In the genomic region with DNA sequence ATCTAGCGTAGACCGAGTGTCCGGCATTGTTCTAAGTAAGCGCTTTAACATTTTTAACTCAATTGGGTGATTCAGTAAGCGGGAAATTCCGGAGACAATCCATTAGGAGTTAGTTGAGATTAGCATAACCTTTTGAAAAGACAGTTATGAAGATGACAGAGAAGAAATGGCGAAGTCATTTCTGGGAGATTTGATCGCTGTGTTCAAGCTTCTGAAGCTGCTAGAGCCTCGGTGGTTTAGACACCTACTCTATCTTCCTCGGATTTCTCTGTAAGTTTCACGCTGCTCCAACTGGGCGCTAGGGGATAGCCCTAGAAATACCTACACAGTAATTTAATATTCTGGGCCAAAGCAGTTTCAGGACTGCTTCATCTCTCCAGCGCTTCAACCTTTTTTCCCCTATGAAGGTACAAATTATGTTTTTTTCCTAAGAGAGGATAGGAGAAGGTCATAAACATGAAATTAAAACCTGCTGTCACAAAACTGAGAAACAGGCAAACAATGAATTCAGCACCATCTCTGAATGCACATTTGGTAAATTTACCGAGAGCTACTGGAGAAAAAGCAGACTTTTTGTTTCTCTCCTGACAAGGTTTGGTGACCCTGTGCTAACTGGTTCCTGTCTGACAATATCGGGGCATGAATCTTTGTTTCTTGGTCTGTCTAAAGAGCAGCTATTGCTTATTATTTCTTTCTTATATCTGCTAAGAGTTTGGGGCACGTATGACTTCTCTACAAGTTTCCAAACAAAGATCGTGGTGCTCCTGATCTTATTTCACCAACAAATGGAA, we compare ENCODE assay signal across 1 cellular context.
TF ChIP-seq lines count a peak whose summit lies in the region.

No MANE protein-coding gene starts in this region.

TF ChIP-seq in H1, 55 proteins besides CTCF, POLR2A, EP300 and RAD21:
- TF ChIP-seq CBX5 (IDR thresholded peaks at IDR 0.05; ENCODE audit: low read depth, low read length) (no peak), TAF1 (IDR thresholded peaks at IDR 0.05; ENCODE audit: low read depth, low read length) (no peak), HDAC6 (IDR thresholded peaks at IDR 0.05; ENCODE audit: low read depth, low read length) (no peak), CBX8 (IDR thresholded peaks at IDR 0.05; ENCODE audit: borderline replicate concordance, low read depth, low read length) (no peak), GTF2F1 (IDR thresholded peaks at IDR 0.05; ENCODE audit: borderline replicate concordance, low read depth, low read length) (no peak), EZH2 (IDR thresholded peaks at IDR 0.05; ENCODE audit: low read depth, low read length, severe bottlenecking) (no peak), CTBP2 (IDR thresholded peaks at IDR 0.05; ENCODE audit: borderline replicate concordance, insufficient read depth, insufficient read length, low read length) (no peak), RNF2 (IDR thresholded peaks at IDR 0.05; ENCODE audit: borderline replicate concordance, low read depth, low read length, missing control alignments, poor library complexity, severe bottlenecking) (no peak)
- TF ChIP-seq, protein P1, sequence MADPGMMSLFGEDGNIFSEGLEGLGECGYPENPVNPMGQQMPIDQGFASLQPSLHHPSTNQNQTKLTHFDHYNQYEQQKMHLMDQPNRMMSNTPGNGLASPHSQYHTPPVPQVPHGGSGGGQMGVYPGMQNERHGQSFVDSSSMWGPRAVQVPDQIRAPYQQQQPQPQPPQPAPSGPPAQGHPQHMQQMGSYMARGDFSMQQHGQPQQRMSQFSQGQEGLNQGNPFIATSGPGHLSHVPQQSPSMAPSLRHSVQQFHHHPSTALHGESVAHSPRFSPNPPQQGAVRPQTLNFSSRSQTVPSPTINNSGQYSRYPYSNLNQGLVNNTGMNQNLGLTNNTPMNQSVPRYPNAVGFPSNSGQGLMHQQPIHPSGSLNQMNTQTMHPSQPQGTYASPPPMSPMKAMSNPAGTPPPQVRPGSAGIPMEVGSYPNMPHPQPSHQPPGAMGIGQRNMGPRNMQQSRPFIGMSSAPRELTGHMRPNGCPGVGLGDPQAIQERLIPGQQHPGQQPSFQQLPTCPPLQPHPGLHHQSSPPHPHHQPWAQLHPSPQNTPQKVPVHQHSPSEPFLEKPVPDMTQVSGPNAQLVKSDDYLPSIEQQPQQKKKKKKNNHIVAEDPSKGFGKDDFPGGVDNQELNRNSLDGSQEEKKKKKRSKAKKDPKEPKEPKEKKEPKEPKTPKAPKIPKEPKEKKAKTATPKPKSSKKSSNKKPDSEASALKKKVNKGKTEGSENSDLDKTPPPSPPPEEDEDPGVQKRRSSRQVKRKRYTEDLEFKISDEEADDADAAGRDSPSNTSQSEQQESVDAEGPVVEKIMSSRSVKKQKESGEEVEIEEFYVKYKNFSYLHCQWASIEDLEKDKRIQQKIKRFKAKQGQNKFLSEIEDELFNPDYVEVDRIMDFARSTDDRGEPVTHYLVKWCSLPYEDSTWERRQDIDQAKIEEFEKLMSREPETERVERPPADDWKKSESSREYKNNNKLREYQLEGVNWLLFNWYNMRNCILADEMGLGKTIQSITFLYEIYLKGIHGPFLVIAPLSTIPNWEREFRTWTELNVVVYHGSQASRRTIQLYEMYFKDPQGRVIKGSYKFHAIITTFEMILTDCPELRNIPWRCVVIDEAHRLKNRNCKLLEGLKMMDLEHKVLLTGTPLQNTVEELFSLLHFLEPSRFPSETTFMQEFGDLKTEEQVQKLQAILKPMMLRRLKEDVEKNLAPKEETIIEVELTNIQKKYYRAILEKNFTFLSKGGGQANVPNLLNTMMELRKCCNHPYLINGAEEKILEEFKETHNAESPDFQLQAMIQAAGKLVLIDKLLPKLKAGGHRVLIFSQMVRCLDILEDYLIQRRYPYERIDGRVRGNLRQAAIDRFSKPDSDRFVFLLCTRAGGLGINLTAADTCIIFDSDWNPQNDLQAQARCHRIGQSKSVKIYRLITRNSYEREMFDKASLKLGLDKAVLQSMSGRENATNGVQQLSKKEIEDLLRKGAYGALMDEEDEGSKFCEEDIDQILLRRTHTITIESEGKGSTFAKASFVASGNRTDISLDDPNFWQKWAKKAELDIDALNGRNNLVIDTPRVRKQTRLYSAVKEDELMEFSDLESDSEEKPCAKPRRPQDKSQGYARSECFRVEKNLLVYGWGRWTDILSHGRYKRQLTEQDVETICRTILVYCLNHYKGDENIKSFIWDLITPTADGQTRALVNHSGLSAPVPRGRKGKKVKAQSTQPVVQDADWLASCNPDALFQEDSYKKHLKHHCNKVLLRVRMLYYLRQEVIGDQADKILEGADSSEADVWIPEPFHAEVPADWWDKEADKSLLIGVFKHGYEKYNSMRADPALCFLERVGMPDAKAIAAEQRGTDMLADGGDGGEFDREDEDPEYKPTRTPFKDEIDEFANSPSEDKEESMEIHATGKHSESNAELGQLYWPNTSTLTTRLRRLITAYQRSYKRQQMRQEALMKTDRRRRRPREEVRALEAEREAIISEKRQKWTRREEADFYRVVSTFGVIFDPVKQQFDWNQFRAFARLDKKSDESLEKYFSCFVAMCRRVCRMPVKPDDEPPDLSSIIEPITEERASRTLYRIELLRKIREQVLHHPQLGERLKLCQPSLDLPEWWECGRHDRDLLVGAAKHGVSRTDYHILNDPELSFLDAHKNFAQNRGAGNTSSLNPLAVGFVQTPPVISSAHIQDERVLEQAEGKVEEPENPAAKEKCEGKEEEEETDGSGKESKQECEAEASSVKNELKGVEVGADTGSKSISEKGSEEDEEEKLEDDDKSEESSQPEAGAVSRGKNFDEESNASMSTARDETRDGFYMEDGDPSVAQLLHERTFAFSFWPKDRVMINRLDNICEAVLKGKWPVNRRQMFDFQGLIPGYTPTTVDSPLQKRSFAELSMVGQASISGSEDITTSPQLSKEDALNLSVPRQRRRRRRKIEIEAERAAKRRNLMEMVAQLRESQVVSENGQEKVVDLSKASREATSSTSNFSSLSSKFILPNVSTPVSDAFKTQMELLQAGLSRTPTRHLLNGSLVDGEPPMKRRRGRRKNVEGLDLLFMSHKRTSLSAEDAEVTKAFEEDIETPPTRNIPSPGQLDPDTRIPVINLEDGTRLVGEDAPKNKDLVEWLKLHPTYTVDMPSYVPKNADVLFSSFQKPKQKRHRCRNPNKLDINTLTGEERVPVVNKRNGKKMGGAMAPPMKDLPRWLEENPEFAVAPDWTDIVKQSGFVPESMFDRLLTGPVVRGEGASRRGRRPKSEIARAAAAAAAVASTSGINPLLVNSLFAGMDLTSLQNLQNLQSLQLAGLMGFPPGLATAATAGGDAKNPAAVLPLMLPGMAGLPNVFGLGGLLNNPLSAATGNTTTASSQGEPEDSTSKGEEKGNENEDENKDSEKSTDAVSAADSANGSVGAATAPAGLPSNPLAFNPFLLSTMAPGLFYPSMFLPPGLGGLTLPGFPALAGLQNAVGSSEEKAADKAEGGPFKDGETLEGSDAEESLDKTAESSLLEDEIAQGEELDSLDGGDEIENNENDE (IDR thresholded peaks at IDR 0.05; ENCODE audit: insufficient replicate concordance, low read length), result peak; percentile 14
